8 cellular contexts compared by ENCODE assay signal in the genomic region with DNA sequence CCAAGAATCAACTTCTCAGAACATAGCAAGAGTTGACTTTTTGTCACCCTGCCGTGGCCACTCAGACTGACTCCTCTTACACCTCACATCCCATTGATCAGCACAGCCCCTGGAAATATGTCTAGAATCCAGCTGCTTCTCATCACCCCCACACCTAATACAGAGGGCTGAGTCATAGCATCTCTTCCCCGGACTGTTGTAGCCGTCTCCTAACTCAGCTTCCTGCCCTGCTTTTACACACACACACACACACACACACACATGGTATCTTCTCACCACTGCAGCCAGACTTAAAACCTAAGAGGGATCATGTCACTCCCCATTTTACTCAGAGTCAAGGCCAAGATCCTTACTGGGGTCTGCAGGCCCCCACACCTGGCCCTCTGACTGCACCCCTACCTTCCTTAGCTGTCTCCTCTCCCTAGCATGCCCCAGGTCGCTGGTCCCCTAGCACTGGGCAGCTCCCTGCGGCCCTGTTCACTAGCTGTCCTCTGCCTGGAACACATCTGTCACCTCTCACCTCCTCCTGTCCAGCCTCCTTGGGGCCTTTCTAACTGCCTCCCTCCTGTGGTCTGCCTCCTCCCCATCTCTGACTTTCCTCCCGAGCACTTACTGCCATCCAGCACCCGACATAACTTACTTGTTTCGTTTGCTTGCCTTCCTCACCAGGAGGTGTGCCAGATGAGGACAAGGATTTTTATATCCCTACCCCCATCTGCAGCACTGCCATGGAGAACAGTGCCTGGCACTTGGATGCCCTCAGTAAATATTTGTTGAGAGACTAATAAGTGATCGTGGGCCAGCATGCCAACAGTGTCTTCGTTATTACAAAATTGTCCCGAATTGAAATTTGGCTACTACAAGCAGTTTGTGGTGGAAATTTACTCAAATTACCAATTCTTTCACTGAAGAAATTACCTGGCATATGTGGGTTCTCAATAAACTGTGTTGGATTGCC.
DNase-seq lines count a peak whose midpoint lies in the region; ATAC-seq and TF ChIP-seq lines count a peak whose summit lies in the region.

No MANE protein-coding gene starts in this region.

- H3K9me3 ChIP-seq in T-helper 17 cell (ENCODE audit: control insufficient read depth, low read length, poor library complexity, severe bottlenecking) = no peaks in the 10 kb centered on the region
- H3K9me3 ChIP-seq in esophagus squamous epithelium = no peaks in the 10 kb centered on the region

- ATAC-seq in activated CD4-positive, CD25-positive, alpha-beta regulatory T cell treated with anti-CD3 and anti-CD28 coated beads, Interleukin-2, amount 50 U/mL, for 24 hours = peak; percentile 35 to 44
- ATAC-seq in T-helper 17 cell (peak; percentile 61), HG03565 (IDR thresholded peaks at IDR 0.05; ENCODE audit: unreplicated experiment) (no peak), HG03097 (IDR thresholded peaks at IDR 0.05; ENCODE audit: low FRiP score, unreplicated experiment) (no peak)

- peaks cover 62% of the 10 kb centered on the region for H3K4me1 Mint-ChIP-seq in T-helper 17 cell

- no peak for TF ChIP-seq POLR2A in esophagus squamous epithelium (IDR thresholded peaks at IDR 0.05)

- H3K27ac ChIP-seq in esophagus squamous epithelium = peak overlapping the region in 3 of 4 donors; percentile 17 to 58 (median 55)

- no peaks in the 10 kb centered on the region for H3K27me3 Mint-ChIP-seq in T-helper 17 cell

- intact Hi-C loops in esophagus squamous epithelium (cut with DNase I) = loop anchor here (5.0 kb wide), 2 partner anchors 82 to 127 kb away; no protein-coding TSS in a partner anchor

- H3K4me3 Mint-ChIP-seq in T-helper 17 cell = peak overlapping the region; percentile 87

- H3K27me3 ChIP-seq in esophagus squamous epithelium = no peaks in the 10 kb centered on the region

- DNase-seq in activated CD4-positive, CD25-positive, alpha-beta regulatory T cell treated with anti-CD3 and anti-CD28 coated beads, Interleukin-2, amount 50 U/mL, for 72 hours = no peak
- no peak for DNase-seq in T-helper 17 cell
- DNase-seq in esophagus squamous epithelium (lab: John Stamatoyannopoulos, UW) = no peak
- peak; percentile 66 for DNase-seq in retinal pigment epithelial cell (ENCODE audit: low read depth)
- DNase-seq in NCI-H1930 (lab: John Stamatoyannopoulos, UW) = no peak

- TF ChIP-seq CTCF in esophagus squamous epithelium (IDR thresholded peaks at IDR 0.05) (no peak), retinal pigment epithelial cell (conservative IDR thresholded peaks at IDR 0.05; ENCODE audit: low read depth, low read length) (no peak)

- H3K27ac Mint-ChIP-seq in T-helper 17 cell = peak overlapping the region; percentile 94

- H3K4me3 ChIP-seq in esophagus squamous epithelium (no peak overlapping the region), retinal pigment epithelial cell (ENCODE audit: low read length) (no peak overlapping the region)

- H3K36me3 ChIP-seq in esophagus squamous epithelium = peaks cover 0 to under 1% (median 0%) of the 10 kb centered on the region in 3 donors

- 37 to 51% methylated on average over 11 of the region's 11 CpGs for WGBS in esophagus squamous epithelium, 2 donors

- peaks cover 3% of the 10 kb centered on the region for H3K36me3 Mint-ChIP-seq in T-helper 17 cell (ENCODE audit: low read depth)

- H3K4me1 ChIP-seq in esophagus squamous epithelium = peaks cover 11 to 52% (median 21%) of the 10 kb centered on the region in 3 donors

Comparison
In these comparisons a context has a peak if more than half of its experiments do, and no peak if none do; other contexts are left out.
1. ATAC-seq: peak in activated CD4-positive, CD25-positive, alpha-beta regulatory T cell treated with anti-CD3 and anti-CD28 coated beads, Interleukin-2, amount 50 U/mL, for 24 hours (2 of 2) and T-helper 17 cell (single experiment); none in HG03565 (single experiment) and HG03097 (single experiment).